In genomic region chr10:62067560-62067959, GRCh38 we compare ENCODE assay signal across 19 cellular contexts.
DNase-seq lines count a peak whose midpoint lies in the region; ATAC-seq and TF ChIP-seq lines count a peak whose summit lies in the region.
"Had no signal": no experiment of that assay in that cellular context is flagged by ENCODE, and none has a peak within 500 bp of the region (broad histone marks: within the 10 kb centered on the region; RNA-seq: fewer than 3 reads in every experiment).

No MANE protein-coding gene starts in this region.

- TF ChIP-seq CTCF in MCF 10A (IDR thresholded peaks at IDR 0.05; ENCODE audit: unreplicated experiment) (no peak), mammary epithelial cell (conservative IDR thresholded peaks at IDR 0.05 in 1 of 2, IDR thresholded peaks at IDR 0.05 in 1 of 2; ENCODE audit: extremely low read depth in 1 of 2, insufficient read depth in 1 of 2, low read depth in 1 of 2, low read length in 2 of 2) (no peak), mesothelial cell of epicardium (IDR thresholded peaks at IDR 0.05; ENCODE audit: unreplicated experiment) (no peak), vagina (IDR thresholded peaks at IDR 0.05) (no peak)

- ATAC-seq in activated CD8-positive, alpha-beta T cell treated with anti-CD3 and anti-CD28 coated beads, Interleukin-2, amount 10 ng/mL, durations not matched to agents 7 days and 5 days: no peak
- no peak for ATAC-seq in naive thymus-derived CD8-positive, alpha-beta T cell
- ATAC-seq: foreskin keratinocyte had no signal

- CTCF ChIA-PET in MCF 10A (lab: Yijun Ruan, JAX): no interaction called here
- CTCF ChIA-PET in mammary epithelial cell (lab: Charles Lee; ENCODE audit: low non-redundant PET): no interaction called here
- CTCF ChIA-PET in activated CD8-positive, alpha-beta T cell treated with anti-CD3 and anti-CD28 coated beads, Interleukin-2, amount 10 ng/mL, durations not matched to agents 7 days and 5 days (lab: Charles Lee): interaction anchor here (1.1 kb wide), 1 partner anchor 10 kb away, joined by 3 read pairs; no protein-coding TSS in a partner anchor

- no peak overlapping the region for H2AFZ ChIP-seq in mammary epithelial cell (ENCODE audit: low read depth, low read length)

- H3K4me1 Mint-ChIP-seq in MCF 10A (ENCODE audit: insufficient read depth, unreplicated experiment): peaks cover 22% of the 10 kb centered on the region
- H3K4me1 Mint-ChIP-seq in activated CD8-positive, alpha-beta T cell treated with anti-CD3 and anti-CD28 coated beads, Interleukin-2, amount 10 ng/mL, durations not matched to agents 7 days and 5 days (ENCODE audit: low read depth): peaks cover 75% of the 10 kb centered on the region
- peaks cover 18% of the 10 kb centered on the region for H3K4me1 Mint-ChIP-seq in mesothelial cell of epicardium
- peaks cover 0 to 33% (median 4%) of the 10 kb centered on the region in 4 donors for H3K4me1 Mint-ChIP-seq in naive thymus-derived CD8-positive, alpha-beta T cell

- H3K36me3 ChIP-seq in mammary epithelial cell (ENCODE audit: insufficient read depth, low read length): peaks cover 5% of the 10 kb centered on the region
- peaks cover 0 to 39% of the 10 kb centered on the region in 2 donors for H3K36me3 ChIP-seq in vagina

- H4K20me1 ChIP-seq in mammary epithelial cell (ENCODE audit: insufficient read depth, low read length): no peaks in the 10 kb centered on the region

- no peak for TF ChIP-seq POLR2A in vagina (IDR thresholded peaks at IDR 0.05)

- in situ Hi-C loops in mammary epithelial cell (cut with MboI; ENCODE audit: low sequenced_read_pairs in 2 of 2): no loop called here

- H3K27me3 Mint-ChIP-seq in MCF 10A (ENCODE audit: insufficient read depth, unreplicated experiment) (no peaks in the 10 kb centered on the region), mesothelial cell of epicardium (ENCODE audit: low read depth) (no peaks in the 10 kb centered on the region)
- H3K27me3 Mint-ChIP-seq in activated CD8-positive, alpha-beta T cell treated with anti-CD3 and anti-CD28 coated beads, Interleukin-2, amount 10 ng/mL, durations not matched to agents 7 days and 5 days (ENCODE audit: low read depth): no peaks in the 10 kb centered on the region
- no peaks in the 10 kb centered on the region for H3K27me3 Mint-ChIP-seq in naive thymus-derived CD8-positive, alpha-beta T cell
- H3K27me3 Mint-ChIP-seq: activated naive CD8-positive, alpha-beta T cell; progenitor cell of endocrine pancreas had no signal

- H3K4me3 Mint-ChIP-seq in MCF 10A (ENCODE audit: unreplicated experiment) (no peak overlapping the region), mesothelial cell of epicardium (no peak overlapping the region)
- H3K4me3 Mint-ChIP-seq in activated CD8-positive, alpha-beta T cell treated with anti-CD3 and anti-CD28 coated beads, Interleukin-2, amount 10 ng/mL, durations not matched to agents 7 days and 5 days: no peak overlapping the region
- no peak overlapping the region for H3K4me3 Mint-ChIP-seq in naive thymus-derived CD8-positive, alpha-beta T cell
- H3K4me3 Mint-ChIP-seq: activated naive CD8-positive, alpha-beta T cell had no signal

- dilution Hi-C loops in mammary epithelial cell (cut with HindIII; ENCODE audit: low sequenced_read_pairs): no loop called here

- no peak overlapping the region for H3K9ac ChIP-seq in mammary epithelial cell (ENCODE audit: insufficient read depth, low read length)

- H3K27ac ChIP-seq in mammary epithelial cell (ENCODE audit: insufficient read depth, low read depth, low read length) (no peak overlapping the region), vagina (peak overlapping the region; percentile 63)
- H3K27ac ChIP-seq: foreskin keratinocyte had no signal

- DNase-seq in MCF 10A (ENCODE audit: unreplicated experiment): no peak
- no peak for DNase-seq in mammary epithelial cell
- no peak for DNase-seq in activated CD8-positive, alpha-beta T cell treated with anti-CD3 and anti-CD28 coated beads, Interleukin-2, amount 10 ng/mL, durations not matched to agents 7 days and 5 days
- DNase-seq in mesothelial cell of epicardium (ENCODE audit: low spot score in 2 of 2, unreplicated experiment in 2 of 2): no peak
- DNase-seq in vagina (ENCODE audit: extremely low spot score in 2 of 2): no peak
- DNase-seq in naive thymus-derived CD8-positive, alpha-beta T cell: no peak
- no peak for DNase-seq in NCI-H2171 (lab: John Stamatoyannopoulos, UW)
- DNase-seq: activated CD8-positive, alpha-beta memory T cell treated with anti-CD3 and anti-CD28 coated beads, Interleukin-2, amount 50 U/mL, for 4 hours; foreskin keratinocyte; hippocampal formation; islet precursor cell; KBM-7; mesendoderm; NCI-H2029; NCI-H446 treated with DMSO at 0.1 percent for 48 hours; stimulated activated CD4-positive, alpha-beta T cell treated with anti-CD3 and anti-CD28 coated beads, Interleukin-4, amount 100 ng/mL, for 24 hours; T1000 had no signal

- no peaks in the 10 kb centered on the region for H3K79me2 ChIP-seq in mammary epithelial cell (ENCODE audit: insufficient read depth, low read length)

- BruUV-seq in MCF 10A (replicated peaks; lab: Mats Ljungman, UMichigan): no TSS peak
- no TSS peak for BruUV-seq in mammary epithelial cell (replicated peaks; lab: Mats Ljungman, UMichigan)

- H3K27me3 ChIP-seq in mammary epithelial cell (ENCODE audit: insufficient read depth, low read length) (no peaks in the 10 kb centered on the region), vagina (no peaks in the 10 kb centered on the region)
- H3K27me3 ChIP-seq: foreskin keratinocyte had no signal

- no peak overlapping the region for H3K4me2 ChIP-seq in mammary epithelial cell (ENCODE audit: insufficient read depth, low read depth, low read length)

- POLR2A ChIA-PET in MCF 10A (lab: Yijun Ruan, JAX): interaction anchor here (0.9 kb wide), 1 partner anchor 9 kb away, joined by 3 read pairs; no protein-coding TSS in a partner anchor
- POLR2A ChIA-PET in activated CD8-positive, alpha-beta T cell treated with anti-CD3 and anti-CD28 coated beads, Interleukin-2, amount 10 ng/mL, durations not matched to agents 7 days and 5 days (lab: Charles Lee): no interaction called here
- POLR2A ChIA-PET in naive thymus-derived CD8-positive, alpha-beta T cell (lab: Charles Lee): no interaction called here

- no peaks in the 10 kb centered on the region for H3K9me3 Mint-ChIP-seq in MCF 10A (ENCODE audit: unreplicated experiment)
- peaks cover 8% of the 10 kb centered on the region for H3K9me3 Mint-ChIP-seq in activated CD8-positive, alpha-beta T cell treated with anti-CD3 and anti-CD28 coated beads, Interleukin-2, amount 10 ng/mL, durations not matched to agents 7 days and 5 days (ENCODE audit: insufficient read depth)
- no peaks in the 10 kb centered on the region for H3K9me3 Mint-ChIP-seq in mesothelial cell of epicardium
- no peaks in the 10 kb centered on the region for H3K9me3 Mint-ChIP-seq in naive thymus-derived CD8-positive, alpha-beta T cell

- H3K9me3 ChIP-seq in mammary epithelial cell (replicated peaks; ENCODE audit: insufficient read depth, low read length) (no peaks in the 10 kb centered on the region), vagina (no peaks in the 10 kb centered on the region)

- WGBS in mammary epithelial cell (ENCODE audit: low coverage, missing lambda C conversion rate): 100% methylated on average over 1 of the region's 1 CpG

- intact Hi-C loops in MCF 10A (cut with micrococcal nuclease) (no loop called here), mammary epithelial cell (cut with micrococcal nuclease) (no loop called here), vagina (cut with DNase I) (no loop called here)

- H3K27ac Mint-ChIP-seq in MCF 10A (ENCODE audit: low read depth, unreplicated experiment): peak overlapping the region; percentile 86
- peak overlapping the region; percentile 52 for H3K27ac Mint-ChIP-seq in activated CD8-positive, alpha-beta T cell treated with anti-CD3 and anti-CD28 coated beads, Interleukin-2, amount 10 ng/mL, durations not matched to agents 7 days and 5 days
- H3K27ac Mint-ChIP-seq in mesothelial cell of epicardium: peak overlapping the region; percentile 79
- no peak overlapping the region for H3K27ac Mint-ChIP-seq in naive thymus-derived CD8-positive, alpha-beta T cell
- H3K27ac Mint-ChIP-seq: activated naive CD8-positive, alpha-beta T cell; progenitor cell of endocrine pancreas had no signal

- H3K36me3 Mint-ChIP-seq in MCF 10A (ENCODE audit: insufficient read depth, unreplicated experiment) (peaks cover 76% of the 10 kb centered on the region), mesothelial cell of epicardium (peaks cover 48% of the 10 kb centered on the region)
- peaks cover 83% of the 10 kb centered on the region for H3K36me3 Mint-ChIP-seq in activated CD8-positive, alpha-beta T cell treated with anti-CD3 and anti-CD28 coated beads, Interleukin-2, amount 10 ng/mL, durations not matched to agents 7 days and 5 days (ENCODE audit: low read depth)
- H3K36me3 Mint-ChIP-seq in naive thymus-derived CD8-positive, alpha-beta T cell: peaks cover 9 to 47% (median 45%) of the 10 kb centered on the region in 3 donors

- no peak overlapping the region for H3K4me3 ChIP-seq in mammary epithelial cell (replicated peaks in 1 of 3; ENCODE audit: insufficient read depth in 1 of 3, low read depth in 2 of 3, low read length in 3 of 3)
- no peak overlapping the region for H3K4me3 ChIP-seq in vagina

- H3K4me1 ChIP-seq in mammary epithelial cell (ENCODE audit: insufficient read depth, low read length) (peaks cover 5% of the 10 kb centered on the region), vagina (peaks cover 89% of the 10 kb centered on the region)

Comparison
In these comparisons a context has a peak if more than half of its experiments do, and no peak if none do; other contexts are left out.
1. H3K27ac Mint-ChIP-seq: peak in MCF 10A (single experiment), activated CD8-positive, alpha-beta T cell treated with anti-CD3 and anti-CD28 coated beads, Interleukin-2, amount 10 ng/mL, durations not matched to agents 7 days and 5 days (single experiment) and mesothelial cell of epicardium (single experiment); none in naive thymus-derived CD8-positive, alpha-beta T cell (0 of 10).